ENCODE assay signal across 19 cellular contexts in the genomic region with DNA sequence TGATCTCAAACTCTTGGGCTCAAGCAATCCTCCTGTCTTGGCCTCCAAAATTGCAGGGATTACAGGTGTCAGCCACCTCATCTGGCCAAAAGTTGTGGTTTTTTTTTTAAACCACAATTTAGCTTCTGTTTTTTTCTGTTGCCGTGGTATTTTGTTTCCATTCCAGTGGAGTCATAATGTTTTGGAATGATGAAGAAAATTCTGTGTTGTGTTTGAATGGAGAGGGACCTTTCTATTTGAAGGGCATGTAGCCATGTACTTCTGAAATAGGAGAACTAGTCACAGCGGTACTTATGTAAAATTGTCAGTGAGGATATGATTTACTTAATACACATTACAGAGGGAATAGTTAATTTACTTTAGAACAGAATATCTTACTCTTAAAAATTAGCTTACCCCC.
DNase-seq lines count a peak whose midpoint lies in the region; ATAC-seq and TF ChIP-seq lines count a peak whose summit lies in the region.
"Had no signal": no experiment of that assay in that cellular context is flagged by ENCODE, and none has a peak within 500 bp of the region (broad histone marks: within the 10 kb centered on the region; RNA-seq: fewer than 3 reads in every experiment).

No MANE protein-coding gene starts in this region.

- H3K4me3 ChIP-seq in mesendoderm (ENCODE audit: low read length) (no peak overlapping the region), A673 (ENCODE audit: low read depth, low read length, poor library complexity, severe bottlenecking) (no peak overlapping the region)
- H3K4me3 ChIP-seq: heart right ventricle, uterus had no signal

- no peak overlapping the region for H2BK120ac ChIP-seq in mesendoderm (ENCODE audit: low read depth, low read length)

- H3K27me3 ChIP-seq in mesendoderm (ENCODE audit: insufficient read depth, low read length, poor library complexity) (no peaks in the 10 kb centered on the region), A673 (replicated peaks; ENCODE audit: insufficient read depth, low read depth, low read length, poor library complexity) (peaks cover 58% of the 10 kb centered on the region)
- H3K27me3 ChIP-seq: heart right ventricle, uterus had no signal

- H4K5ac ChIP-seq in mesendoderm (ENCODE audit: low read length): no peak overlapping the region

- no peak overlapping the region for H3K4me2 ChIP-seq in mesendoderm (ENCODE audit: low read length)

- CTCF ChIA-PET in A673 (lab: Charles Lee): no interaction called here

- H3K36me3 Mint-ChIP-seq in activated T-cell treated with anti-CD3 and anti-CD28 coated beads, Interleukin-2, amount 50 U/mL, for 72 hours (ENCODE audit: insufficient read depth in 2 of 2): no peaks in the 10 kb centered on the region
- H3K36me3 Mint-ChIP-seq: activated naive CD8-positive, alpha-beta T cell had no signal

- no peak overlapping the region for H2BK5ac ChIP-seq in mesendoderm (ENCODE audit: low read length)

- no peak overlapping the region for H3K9ac ChIP-seq in mesendoderm (ENCODE audit: low read length)

- no peaks in the 10 kb centered on the region for H3K9me3 ChIP-seq in A673 (ENCODE audit: low read depth, low read length, poor library complexity, severe bottlenecking)
- H3K9me3 ChIP-seq: Caco-2, heart right ventricle, uterus had no signal

- no peak for TF ChIP-seq CTCF in A673 (conservative IDR thresholded peaks at IDR 0.05; ENCODE audit: low read depth, low read length)

- H3K79me2 ChIP-seq in mesendoderm (ENCODE audit: control insufficient read depth, insufficient read depth, low read length): no peaks in the 10 kb centered on the region

- intact Hi-C loops in A673 (cut with micrococcal nuclease; ENCODE audit: unreplicated experiment): loop anchor here (10.0 kb wide), 1 partner anchor 204 kb away; a partner anchor contains a TSS

- no peak overlapping the region for H3K56ac ChIP-seq in mesendoderm (ENCODE audit: low read length)

- H3K4ac ChIP-seq in mesendoderm (ENCODE audit: low read depth, low read length): no peak overlapping the region

- H3K23ac ChIP-seq in mesendoderm (ENCODE audit: low read length): no peak overlapping the region

- H3K4me1 ChIP-seq in mesendoderm (ENCODE audit: control insufficient read depth, low read depth, low read length) (no peaks in the 10 kb centered on the region), A673 (ENCODE audit: insufficient read depth, low read length, poor library complexity, severe bottlenecking) (no peaks in the 10 kb centered on the region)
- H3K4me1 ChIP-seq: Caco-2, heart right ventricle, uterus had no signal

- no peak for ATAC-seq in activated T-cell treated with anti-CD3 and anti-CD28 coated beads, Interleukin-2, amount 50 U/mL, for 72 hours (replicated peaks in 1 of 2)
- ATAC-seq: heart right ventricle had no signal

- WGBS in mesendoderm (ENCODE audit: extremely low coverage, insufficient coverage, low lambda C conversion rate): no CpG with 5 or more reads among the region's 2 CpGs

- no peak overlapping the region for H3K27ac ChIP-seq in mesendoderm (ENCODE audit: low read depth, low read length)
- no peak overlapping the region for H3K27ac ChIP-seq in A673 (ENCODE audit: low read depth, low read length, poor library complexity, severe bottlenecking)
- H3K27ac ChIP-seq: heart right ventricle, uterus had no signal

- H3K27ac Mint-ChIP-seq in activated T-cell treated with anti-CD3 and anti-CD28 coated beads, Interleukin-2, amount 50 U/mL, for 72 hours: no peak overlapping the region
- H3K27ac Mint-ChIP-seq: activated naive CD8-positive, alpha-beta T cell; progenitor cell of endocrine pancreas; stimulated activated naive CD8-positive, alpha-beta T cell treated with anti-CD3 and anti-CD28 coated beads, Interleukin-15, Interleukin-2, amounts not matched to agents 100 ng/mL and 50 ng/mL, for 24 hours had no signal

- H3K27me3 Mint-ChIP-seq in activated T-cell treated with anti-CD3 and anti-CD28 coated beads, Interleukin-2, amount 50 U/mL, for 72 hours (ENCODE audit: low read depth): peaks cover 6% of the 10 kb centered on the region
- H3K27me3 Mint-ChIP-seq: progenitor cell of endocrine pancreas had no signal

- H3K4me3 Mint-ChIP-seq in activated T-cell treated with anti-CD3 and anti-CD28 coated beads, Interleukin-2, amount 50 U/mL, for 72 hours: no peak overlapping the region
- H3K4me3 Mint-ChIP-seq: activated naive CD8-positive, alpha-beta T cell; stimulated activated naive CD8-positive, alpha-beta T cell treated with anti-CD3 and anti-CD28 coated beads, Interleukin-15, Interleukin-2, amounts not matched to agents 100 ng/mL and 50 ng/mL, for 24 hours had no signal

- H3K4me1 Mint-ChIP-seq in activated T-cell treated with anti-CD3 and anti-CD28 coated beads, Interleukin-2, amount 50 U/mL, for 72 hours (ENCODE audit: low read depth): no peaks in the 10 kb centered on the region

- no TSS peak for BruUV-seq in A673 (replicated peaks; lab: Mats Ljungman, UMichigan)

- H4K8ac ChIP-seq in mesendoderm (ENCODE audit: low read depth, low read length): no peak overlapping the region

- H3K9me3 Mint-ChIP-seq in activated T-cell treated with anti-CD3 and anti-CD28 coated beads, Interleukin-2, amount 50 U/mL, for 72 hours: no peaks in the 10 kb centered on the region
- H3K9me3 Mint-ChIP-seq: stimulated activated naive CD8-positive, alpha-beta T cell treated with anti-CD3 and anti-CD28 coated beads, Interleukin-15, Interleukin-2, amounts not matched to agents 100 ng/mL and 50 ng/mL, for 24 hours had no signal

- H2AK5ac ChIP-seq in mesendoderm (ENCODE audit: low read length): no peak overlapping the region

- no peak overlapping the region for H2BK15ac ChIP-seq in mesendoderm (replicated peaks; ENCODE audit: low read depth)

- H3K79me1 ChIP-seq in mesendoderm (ENCODE audit: low read length): no peaks in the 10 kb centered on the region

- H3K36me3 ChIP-seq in mesendoderm (ENCODE audit: control insufficient read depth, insufficient read depth, low read length): no peaks in the 10 kb centered on the region
- no peaks in the 10 kb centered on the region for H3K36me3 ChIP-seq in A673 (ENCODE audit: insufficient read depth, low read length, poor library complexity, severe bottlenecking)
- H3K36me3 ChIP-seq: heart right ventricle, uterus had no signal

- no peak overlapping the region for H3K18ac ChIP-seq in mesendoderm (ENCODE audit: low read length)

- POLR2A ChIA-PET in A673 (lab: Charles Lee; ENCODE audit: low non-redundant PET): no interaction called here

- peak; percentile 41 for DNase-seq in AG08395 (ENCODE audit: low spot score)
- peak; percentile 30 for DNase-seq in HT1080 (ENCODE audit: low read depth)
- DNase-seq in dedifferentiated amniotic fluid mesenchymal stem cell (ENCODE audit: extremely low spot score): peak; percentile 18
- peak; percentile 2 for DNase-seq in mesendoderm
- DNase-seq in activated T-cell treated with anti-CD3 and anti-CD28 coated beads, Interleukin-2, amount 50 U/mL, for 72 hours: no peak
- DNase-seq in effector CD4-positive, alpha-beta T cell: no peak
- no peak for DNase-seq in A673 (ENCODE audit: low spot score)
- DNase-seq in RKO (ENCODE audit: low spot score): no peak
- DNase-seq: activated CD4-positive, alpha-beta T cell treated with anti-CD3 and anti-CD28 coated beads for 1 hour; activated T-cell treated with anti-CD3 and anti-CD28 coated beads for 4 hours; Caco-2; cerebellar nuclear complex; heart right ventricle; NCI-H446 treated with DMSO at 0.1 percent for 48 hours; SHP77; uterus had no signal

Comparison
In these comparisons a context has a peak if more than half of its experiments do, and no peak if none do; other contexts are left out.
1. DNase-seq: peak in AG08395 (single experiment), HT1080 (single experiment), dedifferentiated amniotic fluid mesenchymal stem cell (single experiment) and mesendoderm (single experiment); none in activated T-cell treated with anti-CD3 and anti-CD28 coated beads, Interleukin-2, amount 50 U/mL, for 72 hours (0 of 2), effector CD4-positive, alpha-beta T cell (single experiment), A673 (single experiment) and RKO (single experiment).